1 cellular context compared by ENCODE assay signal in the genomic region with DNA sequence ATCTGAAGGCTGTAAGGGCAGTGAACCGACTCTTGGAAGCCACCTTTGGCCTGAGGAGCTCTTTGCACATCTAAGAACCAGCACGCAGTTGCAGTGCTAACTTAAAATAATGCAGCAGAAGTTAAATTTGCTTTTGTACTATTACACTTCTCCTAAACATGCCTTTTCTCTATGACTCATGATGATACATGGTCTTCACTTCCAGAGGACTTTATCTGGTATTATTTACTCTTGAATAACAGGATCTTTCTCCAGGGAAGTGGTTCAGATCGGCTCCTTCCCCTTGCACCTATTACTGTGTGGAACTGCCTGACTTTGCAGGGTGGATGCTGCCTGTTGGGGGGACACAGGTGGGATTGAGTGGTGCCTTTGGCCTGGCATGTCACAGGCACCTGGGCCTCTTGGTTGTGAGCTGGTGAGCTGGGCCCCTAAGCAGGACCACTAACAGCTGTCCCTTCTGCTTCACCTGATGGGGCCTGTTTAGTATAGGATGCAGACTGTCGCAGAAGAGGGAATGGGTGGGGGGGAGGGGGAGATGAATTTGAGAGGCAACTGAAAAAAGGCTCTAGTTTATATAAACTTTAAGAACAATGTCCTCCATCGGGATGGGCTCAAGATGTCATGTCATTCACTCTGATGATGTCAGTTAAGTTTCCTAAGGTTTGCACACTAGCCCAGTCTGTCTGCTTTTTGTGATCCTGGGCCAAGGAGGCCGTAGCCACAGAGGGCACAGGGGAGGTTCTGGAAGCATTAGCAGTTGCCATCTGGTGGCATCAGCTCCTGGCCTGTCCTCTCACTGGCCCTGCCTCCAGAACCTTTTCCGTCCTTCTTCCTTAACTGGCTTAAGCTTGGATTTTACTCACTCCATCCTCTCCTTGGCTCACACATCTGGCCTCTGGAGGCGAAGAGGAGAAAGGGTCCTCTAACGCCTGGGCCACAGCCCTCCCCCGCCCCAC.
TF ChIP-seq lines count a peak whose summit lies in the region.

No MANE protein-coding gene starts in this region.

TF ChIP-seq in K562, 482 proteins besides CTCF, POLR2A, EP300 and RAD21:
- TF ChIP-seq HDAC1 (IDR thresholded peaks at IDR 0.05): no peak
- TF ChIP-seq, protein P1, sequence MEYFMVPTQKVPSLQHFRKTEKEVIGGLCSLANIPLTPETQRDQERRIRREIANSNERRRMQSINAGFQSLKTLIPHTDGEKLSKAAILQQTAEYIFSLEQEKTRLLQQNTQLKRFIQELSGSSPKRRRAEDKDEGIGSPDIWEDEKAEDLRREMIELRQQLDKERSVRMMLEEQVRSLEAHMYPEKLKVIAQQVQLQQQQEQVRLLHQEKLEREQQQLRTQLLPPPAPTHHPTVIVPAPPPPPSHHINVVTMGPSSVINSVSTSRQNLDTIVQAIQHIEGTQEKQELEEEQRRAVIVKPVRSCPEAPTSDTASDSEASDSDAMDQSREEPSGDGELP (CRISPR knock-in tag; IDR thresholded peaks at IDR 0.05; ENCODE audit: borderline replicate concordance): no peak
- TF ChIP-seq, protein P2, sequence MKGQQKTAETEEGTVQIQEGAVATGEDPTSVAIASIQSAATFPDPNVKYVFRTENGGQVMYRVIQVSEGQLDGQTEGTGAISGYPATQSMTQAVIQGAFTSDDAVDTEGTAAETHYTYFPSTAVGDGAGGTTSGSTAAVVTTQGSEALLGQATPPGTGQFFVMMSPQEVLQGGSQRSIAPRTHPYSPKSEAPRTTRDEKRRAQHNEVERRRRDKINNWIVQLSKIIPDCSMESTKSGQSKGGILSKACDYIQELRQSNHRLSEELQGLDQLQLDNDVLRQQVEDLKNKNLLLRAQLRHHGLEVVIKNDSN (CRISPR knock-in tag; IDR thresholded peaks at IDR 0.05): no peak
- TF ChIP-seq, protein P3, sequence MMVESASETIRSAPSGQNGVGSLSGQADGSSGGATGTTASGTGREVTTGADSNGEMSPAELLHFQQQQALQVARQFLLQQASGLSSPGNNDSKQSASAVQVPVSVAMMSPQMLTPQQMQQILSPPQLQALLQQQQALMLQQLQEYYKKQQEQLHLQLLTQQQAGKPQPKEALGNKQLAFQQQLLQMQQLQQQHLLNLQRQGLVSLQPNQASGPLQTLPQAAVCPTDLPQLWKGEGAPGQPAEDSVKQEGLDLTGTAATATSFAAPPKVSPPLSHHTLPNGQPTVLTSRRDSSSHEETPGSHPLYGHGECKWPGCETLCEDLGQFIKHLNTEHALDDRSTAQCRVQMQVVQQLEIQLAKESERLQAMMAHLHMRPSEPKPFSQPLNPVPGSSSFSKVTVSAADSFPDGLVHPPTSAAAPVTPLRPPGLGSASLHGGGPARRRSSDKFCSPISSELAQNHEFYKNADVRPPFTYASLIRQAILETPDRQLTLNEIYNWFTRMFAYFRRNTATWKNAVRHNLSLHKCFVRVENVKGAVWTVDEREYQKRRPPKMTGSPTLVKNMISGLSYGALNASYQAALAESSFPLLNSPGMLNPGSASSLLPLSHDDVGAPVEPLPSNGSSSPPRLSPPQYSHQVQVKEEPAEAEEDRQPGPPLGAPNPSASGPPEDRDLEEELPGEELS (CRISPR knock-in tag; IDR thresholded peaks at IDR 0.05; ENCODE audit: borderline replicate concordance): no peak
- TF ChIP-seq LEF1 (IDR thresholded peaks at IDR 0.05): no peak
- peak; percentile 39; the same call in 1 of the 2 replicates for TF ChIP-seq FOSL1 (tag; conservative IDR thresholded peaks at IDR 0.05)
